ENCODE assay signal across 2 cellular contexts in the genomic region with DNA sequence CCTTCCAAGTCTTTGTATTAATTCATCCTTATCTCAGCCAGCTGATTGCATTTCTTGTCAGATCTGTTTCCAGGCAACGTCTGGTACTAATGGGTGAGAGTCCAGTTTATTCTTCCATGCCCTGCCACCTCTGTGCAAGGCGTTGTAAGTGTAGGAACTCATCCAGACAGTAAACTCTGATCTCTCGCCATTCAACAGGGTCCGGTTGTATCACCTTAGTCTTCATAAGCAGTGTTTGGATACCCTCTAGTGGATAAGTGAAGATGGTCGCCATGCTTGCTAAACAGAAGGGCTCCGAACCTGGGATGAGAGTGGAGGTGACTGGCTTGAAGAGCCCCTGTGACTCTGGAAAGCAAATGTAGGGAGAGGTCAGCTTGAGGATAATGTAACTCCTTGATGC.
TF ChIP-seq lines count a peak whose summit lies in the region.

No MANE protein-coding gene starts in this region.

TF ChIP-seq in GM23338, 12 proteins besides CTCF, POLR2A, EP300 and RAD21 (continued from another document):
- TF ChIP-seq EZH2 (IDR thresholded peaks at IDR 0.05; ENCODE audit: low read depth, unreplicated experiment), result no peak

TF ChIP-seq in K562, 482 proteins besides CTCF, POLR2A, EP300 and RAD21 (continued from another document):
- TF ChIP-seq SMC3 (conservative IDR thresholded peaks at IDR 0.05; ENCODE audit: insufficient read depth, low read depth, low read length) (peak; percentile 29; the same call in 1 of the 2 replicates), NR2C1 (IDR thresholded peaks at IDR 0.05) (no peak), NR2C1 (tag; IDR thresholded peaks at IDR 0.05) (no peak)
